28 cellular contexts compared by ENCODE assay signal in the genomic region with DNA sequence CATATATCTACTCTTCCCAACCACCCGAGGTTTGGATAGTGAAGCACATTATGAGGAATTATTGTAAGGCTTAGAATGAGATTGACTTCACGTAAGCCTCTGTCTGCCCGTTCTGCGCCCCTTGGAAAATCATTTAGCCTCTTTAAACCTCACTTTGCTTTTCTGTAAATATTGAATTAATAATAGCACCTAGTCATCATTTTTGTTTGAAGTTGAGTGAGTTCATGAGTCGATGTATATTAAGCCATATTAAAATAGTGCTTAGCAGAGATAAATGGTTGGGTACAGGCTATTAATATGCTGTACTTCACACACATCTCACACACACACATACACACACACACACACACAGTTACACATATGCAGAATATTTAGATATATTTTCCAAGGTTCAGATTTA.
"Had no signal": no experiment of that assay in that cellular context is flagged by ENCODE, and none has a peak within 500 bp of the region (broad histone marks: within the 10 kb centered on the region; RNA-seq: fewer than 3 reads in every experiment).

No MANE protein-coding gene starts in this region.

- H3K9me3 ChIP-seq: colonic mucosa, esophagus muscularis mucosa, esophagus squamous epithelium, gastrocnemius medialis, gastroesophageal sphincter, heart left ventricle, heart right ventricle had no signal

- H3K4me1 ChIP-seq: colonic mucosa, esophagus muscularis mucosa, esophagus squamous epithelium, foreskin keratinocyte, gastrocnemius medialis, gastroesophageal sphincter, heart left ventricle, heart right ventricle had no signal

- FAIRE-seq: colon, endometrium, endothelial cell of umbilical vein, frontal cortex had no signal

- DNase-seq: colonic mucosa; cortex of kidney; dermis blood vessel endothelial cell; dorsolateral prefrontal cortex; effector CD4-positive, alpha-beta T cell; effector CD8-positive, alpha-beta T cell; effector memory CD4-positive, alpha-beta T cell; effector memory CD8-positive, alpha-beta T cell; endodermal cell; erythroblast; esophagus squamous epithelium; foreskin fibroblast; foreskin keratinocyte; foreskin melanocyte; gastrocnemius medialis; glutamatergic neuron; head of caudate nucleus; heart left ventricle; heart right ventricle had no signal

- ATAC-seq: effector memory CD8-positive, alpha-beta T cell; esophagus mucosa; foreskin keratinocyte; gastrocnemius medialis; gastroesophageal sphincter; heart left ventricle; heart right ventricle had no signal

- H3K27ac ChIP-seq: colonic mucosa, coronary artery, dorsolateral prefrontal cortex, epithelial cell of prostate, esophagus muscularis mucosa, esophagus squamous epithelium, foreskin keratinocyte, gastrocnemius medialis, gastroesophageal sphincter, heart left ventricle, heart right ventricle had no signal

- H3K4me3 ChIP-seq: colonic mucosa, coronary artery, dorsolateral prefrontal cortex, esophagus muscularis mucosa, esophagus squamous epithelium, gastrocnemius medialis, gastroesophageal sphincter, heart left ventricle, heart right ventricle had no signal

- H3K36me3 ChIP-seq: colonic mucosa, esophagus muscularis mucosa, esophagus squamous epithelium, gastrocnemius medialis, gastroesophageal sphincter, heart left ventricle, heart right ventricle had no signal

- H3K27me3 ChIP-seq: colonic mucosa, dorsolateral prefrontal cortex, esophagus muscularis mucosa, esophagus squamous epithelium, foreskin keratinocyte, gastrocnemius medialis, gastroesophageal sphincter, heart left ventricle, heart right ventricle had no signal
